ENCODE assay signal across 1 cellular context in genomic region chr3:42497009-42497731, GRCh38.
A peak's percentile ranks its signal among the peaks of the same experiment; 100 is the strongest.
TF ChIP-seq lines count a peak whose summit lies in the region.

No MANE protein-coding gene starts in this region.

TF ChIP-seq in H1, 55 proteins besides CTCF, POLR2A, EP300 and RAD21:
- TF ChIP-seq SP1 (IDR thresholded peaks at IDR 0.05; ENCODE audit: low read depth, low read length) (peak; percentile 22; the same call in 1 of the 2 replicates), EZH2 (IDR thresholded peaks at IDR 0.05; ENCODE audit: low read depth, low read length, severe bottlenecking) (no peak), E2F6 (IDR thresholded peaks at IDR 0.05) (no peak), TEAD4 (IDR thresholded peaks at IDR 0.05; ENCODE audit: low read depth, low read length) (peak; percentile 91), USF2 (IDR thresholded peaks at IDR 0.05; ENCODE audit: low read length) (no peak)
TF ChIP-seq in H1: peak in this region for 2.
